ENCODE assay signal across 8 cellular contexts in genomic region chr18:48946329-48946835, GRCh38. TPM values are rescaled to one million over a fixed set of nuclear protein-coding genes. Genes with fewer than 3 reads are reported as not detected.
DNase-seq lines count a peak whose midpoint lies in the region; ATAC-seq and TF ChIP-seq lines count a peak whose summit lies in the region.

No MANE protein-coding gene starts in this region.

- H3K4me1 ChIP-seq in CD4-positive, alpha-beta memory T cell (ENCODE audit: insufficient read depth, low read length): peaks cover 81% of the 10 kb centered on the region

- H3K36me3 ChIP-seq in CD4-positive, alpha-beta memory T cell (ENCODE audit: insufficient read depth, low read length): no peaks in the 10 kb centered on the region

- H3K27me3 Mint-ChIP-seq in CD4-positive, alpha-beta memory T cell: no peaks in the 10 kb centered on the region

- DNase-seq in CD4-positive, alpha-beta memory T cell: no peak
- peak; percentile 87 for DNase-seq in LHCN-M2 (ENCODE audit: low read depth)
- peak; percentile 30 for DNase-seq in medulla oblongata (ENCODE audit: extremely low spot score)
- DNase-seq in NCI-H2227 (lab: John Stamatoyannopoulos, UW; ENCODE audit: unreplicated experiment): no peak
- no peak for DNase-seq in erythroblast (lab: John Stamatoyannopoulos, UW)

- H3K36me3 Mint-ChIP-seq in CD4-positive, alpha-beta memory T cell: peaks cover 19 to 65% of the 10 kb centered on the region in 2 donors

- peak overlapping the region in 7 of 8 donors; percentile 11 to 100 (median 96) for H3K4me3 Mint-ChIP-seq in CD4-positive, alpha-beta memory T cell

- H3K9me3 ChIP-seq in CD4-positive, alpha-beta memory T cell (ENCODE audit: control insufficient read depth in 1 of 2, low read length in 2 of 2): no peaks in the 10 kb centered on the region

- H3K4me3 ChIP-seq in CD4-positive, alpha-beta memory T cell (ENCODE audit: low read length in 2 of 2): no peak overlapping the region

- intact Hi-C loops in CD4-positive, alpha-beta memory T cell (cut with micrococcal nuclease): loop anchor here (10.0 kb wide), 2 partner anchors 868 to 1338 kb away; partner anchors contain the start of genes ACAA2, CXXC1 and MBD1

- peaks cover 0 to 4% (median 0%) of the 10 kb centered on the region in 8 donors for H3K9me3 Mint-ChIP-seq in CD4-positive, alpha-beta memory T cell

- no peak for ATAC-seq in HG03280 (IDR thresholded peaks at IDR 0.05; ENCODE audit: unreplicated experiment)
- no peak for ATAC-seq in GM18861 (IDR thresholded peaks at IDR 0.05; ENCODE audit: unreplicated experiment)

- H3K27me3 ChIP-seq in CD4-positive, alpha-beta memory T cell (ENCODE audit: insufficient read depth, low read length): no peaks in the 10 kb centered on the region

- TF ChIP-seq POLR2A in erythroblast (IDR thresholded peaks at IDR 0.05; ENCODE audit: low read length): no peak

- no peak overlapping the region for H3K27ac ChIP-seq in CD4-positive, alpha-beta memory T cell (ENCODE audit: low read depth, low read length)
- H3K27ac ChIP-seq in angular gyrus (ENCODE audit: low read depth, low read length): peak overlapping the region; percentile 6

- CTCF ChIA-PET in CD4-positive, alpha-beta memory T cell (lab: Charles Lee; ENCODE audit: partially characterized antibody): interaction anchor here (1.0 to 1.2 kb wide), 2 partner anchors 28 to 30 kb away, joined by 3 read pairs; no protein-coding TSS in a partner anchor

- peak overlapping the region in 4 of 7 donors; percentile 13 to 89 (median 68) for H3K27ac Mint-ChIP-seq in CD4-positive, alpha-beta memory T cell

- POLR2A ChIA-PET in CD4-positive, alpha-beta memory T cell (lab: Charles Lee; ENCODE audit: partially characterized antibody): interaction anchor here (1.1 to 10.3 kb wide), 3 partner anchors 9 to 112 kb away, joined by 3 to 118 read pairs (median 5); no protein-coding TSS in a partner anchor

- peaks cover 62 to 87% (median 69%) of the 10 kb centered on the region in 4 donors for H3K4me1 Mint-ChIP-seq in CD4-positive, alpha-beta memory T cell

RNA-seq across cellular contexts. Expression of gene SMAD7, which starts 4.4 kb away (rescaled TPM):
- 10 to 100 TPM; 31.0 to 31.2 TPM for total RNA-seq in CD4-positive, alpha-beta memory T cell
- 1 to 10 TPM; 2.7 to 4.7 TPM for polyA plus RNA-seq in CD4-positive, alpha-beta memory T cell
- 7.6 and 13.9 TPM in 2 replicates for total RNA-seq in LHCN-M2 (2014; rRNA removed)
- 10.4 TPM for polyA plus RNA-seq in LHCN-M2 (2012)

Comparison
In these comparisons a context has a peak if more than half of its experiments do, and no peak if none do; other contexts are left out.
1. DNase-seq: peak in LHCN-M2 (single experiment) and medulla oblongata (single experiment); none in CD4-positive, alpha-beta memory T cell (0 of 5), NCI-H2227 (single experiment) and erythroblast (0 of 2).